1 cellular context compared by ENCODE assay signal in the genomic region with DNA sequence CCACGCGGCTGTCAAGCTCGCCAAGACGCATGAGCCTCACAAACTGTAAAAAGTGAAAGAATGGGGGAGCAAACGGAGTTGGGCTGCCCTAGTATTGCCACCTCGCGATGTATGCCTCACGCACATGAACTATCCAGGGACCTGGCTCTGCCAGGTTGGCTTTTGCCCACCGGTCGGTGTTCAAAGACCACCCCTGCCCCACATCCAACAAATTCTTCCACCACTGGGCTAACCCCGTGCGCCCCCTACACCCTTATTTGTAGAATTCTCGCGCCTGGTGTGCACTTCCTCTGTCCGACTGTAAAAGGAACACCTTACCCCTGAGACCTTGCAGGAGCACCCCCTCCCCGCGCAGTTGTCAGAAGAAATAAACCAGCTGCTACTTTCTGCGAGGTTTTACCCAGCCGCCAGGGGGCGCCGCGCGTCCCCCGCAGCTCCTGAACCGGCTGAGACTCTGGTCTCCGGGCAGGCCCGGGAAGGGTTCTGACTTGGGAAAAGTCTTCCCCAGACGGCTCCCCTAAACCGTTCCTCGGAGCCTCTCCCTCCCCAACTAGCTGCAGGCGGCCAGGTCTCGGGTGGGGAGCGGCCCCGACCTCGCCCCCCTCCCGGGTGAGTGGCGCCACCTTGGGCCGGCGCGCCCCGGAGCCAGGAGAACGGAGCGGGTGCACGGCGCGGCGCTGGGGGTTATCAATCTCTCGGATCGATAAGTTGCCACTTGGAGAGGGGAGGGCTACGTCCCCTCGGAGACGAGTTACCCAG.
A peak's percentile ranks its signal among the peaks of the same experiment; 100 is the strongest.
TF ChIP-seq lines count a peak whose summit lies in the region.

No MANE protein-coding gene starts in this region.

TF ChIP-seq in HepG2, 621 proteins besides CTCF, POLR2A, EP300 and RAD21 (continued from another document and continues in another):
- TF ChIP-seq, protein P1, sequence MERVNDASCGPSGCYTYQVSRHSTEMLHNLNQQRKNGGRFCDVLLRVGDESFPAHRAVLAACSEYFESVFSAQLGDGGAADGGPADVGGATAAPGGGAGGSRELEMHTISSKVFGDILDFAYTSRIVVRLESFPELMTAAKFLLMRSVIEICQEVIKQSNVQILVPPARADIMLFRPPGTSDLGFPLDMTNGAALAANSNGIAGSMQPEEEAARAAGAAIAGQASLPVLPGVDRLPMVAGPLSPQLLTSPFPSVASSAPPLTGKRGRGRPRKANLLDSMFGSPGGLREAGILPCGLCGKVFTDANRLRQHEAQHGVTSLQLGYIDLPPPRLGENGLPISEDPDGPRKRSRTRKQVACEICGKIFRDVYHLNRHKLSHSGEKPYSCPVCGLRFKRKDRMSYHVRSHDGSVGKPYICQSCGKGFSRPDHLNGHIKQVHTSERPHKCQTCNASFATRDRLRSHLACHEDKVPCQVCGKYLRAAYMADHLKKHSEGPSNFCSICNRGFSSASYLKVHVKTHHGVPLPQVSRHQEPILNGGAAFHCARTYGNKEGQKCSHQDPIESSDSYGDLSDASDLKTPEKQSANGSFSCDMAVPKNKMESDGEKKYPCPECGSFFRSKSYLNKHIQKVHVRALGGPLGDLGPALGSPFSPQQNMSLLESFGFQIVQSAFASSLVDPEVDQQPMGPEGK (CRISPR knock-in tag; IDR thresholded peaks at IDR 0.05): 0 out of 2 replicates have a peak, but pooled peaks have one; percentile 33
- TF ChIP-seq MIXL1 (CRISPR knock-in tag; IDR thresholded peaks at IDR 0.05) (no peak), PCBP1 (IDR thresholded peaks at IDR 0.05; ENCODE audit: borderline replicate concordance, low read depth, low read length) (0 out of 2 replicates have a peak, but pooled peaks have one; percentile 35), ZBTB8A (CRISPR knock-in tag; IDR thresholded peaks at IDR 0.05; ENCODE audit: borderline replicate concordance, low read depth) (no peak), MAFG (CRISPR knock-in tag; IDR thresholded peaks at IDR 0.05) (no peak), MATR3 (CRISPR knock-in tag; IDR thresholded peaks at IDR 0.05) (no peak), GABPB1 (CRISPR knock-in tag; IDR thresholded peaks at IDR 0.05) (no peak), NR1H2 (CRISPR knock-in tag; IDR thresholded peaks at IDR 0.05; ENCODE audit: borderline replicate concordance, low read depth) (no peak), JUN (CRISPR knock-in tag; IDR thresholded peaks at IDR 0.05) (no peak), ZNF292 (CRISPR knock-in tag; IDR thresholded peaks at IDR 0.05; ENCODE audit: borderline replicate concordance, low read depth) (no peak), ELF4 (CRISPR knock-in tag; IDR thresholded peaks at IDR 0.05; ENCODE audit: borderline replicate concordance) (no peak), SMAD3 (CRISPR knock-in tag; IDR thresholded peaks at IDR 0.05) (no peak), SMC3 (IDR thresholded peaks at IDR 0.05; ENCODE audit: low read length) (no peak), TBX2 (CRISPR knock-in tag; IDR thresholded peaks at IDR 0.05; ENCODE audit: borderline replicate concordance) (no peak), ZSCAN20 (CRISPR knock-in tag; IDR thresholded peaks at IDR 0.05; ENCODE audit: borderline replicate concordance) (0 out of 2 replicates have a peak, but pooled peaks have one; percentile 36), ZNF343 (CRISPR knock-in tag; IDR thresholded peaks at IDR 0.05) (no peak), ZNF468 (CRISPR knock-in tag; IDR thresholded peaks at IDR 0.05) (no peak), ZNF235 (CRISPR knock-in tag; IDR thresholded peaks at IDR 0.05; ENCODE audit: borderline replicate concordance) (no peak), CEBPG (CRISPR knock-in tag; IDR thresholded peaks at IDR 0.05) (no peak), ZNF10 (CRISPR knock-in tag; IDR thresholded peaks at IDR 0.05; ENCODE audit: borderline replicate concordance, low read depth) (no peak), SRF (IDR thresholded peaks at IDR 0.05; ENCODE audit: low read depth, low read length) (no peak)
- TF ChIP-seq, protein P2, sequence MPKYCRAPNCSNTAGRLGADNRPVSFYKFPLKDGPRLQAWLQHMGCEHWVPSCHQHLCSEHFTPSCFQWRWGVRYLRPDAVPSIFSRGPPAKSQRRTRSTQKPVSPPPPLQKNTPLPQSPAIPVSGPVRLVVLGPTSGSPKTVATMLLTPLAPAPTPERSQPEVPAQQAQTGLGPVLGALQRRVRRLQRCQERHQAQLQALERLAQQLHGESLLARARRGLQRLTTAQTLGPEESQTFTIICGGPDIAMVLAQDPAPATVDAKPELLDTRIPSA (CRISPR knock-in tag; IDR thresholded peaks at IDR 0.05; ENCODE audit: borderline replicate concordance): no peak
- TF ChIP-seq, protein P3, sequence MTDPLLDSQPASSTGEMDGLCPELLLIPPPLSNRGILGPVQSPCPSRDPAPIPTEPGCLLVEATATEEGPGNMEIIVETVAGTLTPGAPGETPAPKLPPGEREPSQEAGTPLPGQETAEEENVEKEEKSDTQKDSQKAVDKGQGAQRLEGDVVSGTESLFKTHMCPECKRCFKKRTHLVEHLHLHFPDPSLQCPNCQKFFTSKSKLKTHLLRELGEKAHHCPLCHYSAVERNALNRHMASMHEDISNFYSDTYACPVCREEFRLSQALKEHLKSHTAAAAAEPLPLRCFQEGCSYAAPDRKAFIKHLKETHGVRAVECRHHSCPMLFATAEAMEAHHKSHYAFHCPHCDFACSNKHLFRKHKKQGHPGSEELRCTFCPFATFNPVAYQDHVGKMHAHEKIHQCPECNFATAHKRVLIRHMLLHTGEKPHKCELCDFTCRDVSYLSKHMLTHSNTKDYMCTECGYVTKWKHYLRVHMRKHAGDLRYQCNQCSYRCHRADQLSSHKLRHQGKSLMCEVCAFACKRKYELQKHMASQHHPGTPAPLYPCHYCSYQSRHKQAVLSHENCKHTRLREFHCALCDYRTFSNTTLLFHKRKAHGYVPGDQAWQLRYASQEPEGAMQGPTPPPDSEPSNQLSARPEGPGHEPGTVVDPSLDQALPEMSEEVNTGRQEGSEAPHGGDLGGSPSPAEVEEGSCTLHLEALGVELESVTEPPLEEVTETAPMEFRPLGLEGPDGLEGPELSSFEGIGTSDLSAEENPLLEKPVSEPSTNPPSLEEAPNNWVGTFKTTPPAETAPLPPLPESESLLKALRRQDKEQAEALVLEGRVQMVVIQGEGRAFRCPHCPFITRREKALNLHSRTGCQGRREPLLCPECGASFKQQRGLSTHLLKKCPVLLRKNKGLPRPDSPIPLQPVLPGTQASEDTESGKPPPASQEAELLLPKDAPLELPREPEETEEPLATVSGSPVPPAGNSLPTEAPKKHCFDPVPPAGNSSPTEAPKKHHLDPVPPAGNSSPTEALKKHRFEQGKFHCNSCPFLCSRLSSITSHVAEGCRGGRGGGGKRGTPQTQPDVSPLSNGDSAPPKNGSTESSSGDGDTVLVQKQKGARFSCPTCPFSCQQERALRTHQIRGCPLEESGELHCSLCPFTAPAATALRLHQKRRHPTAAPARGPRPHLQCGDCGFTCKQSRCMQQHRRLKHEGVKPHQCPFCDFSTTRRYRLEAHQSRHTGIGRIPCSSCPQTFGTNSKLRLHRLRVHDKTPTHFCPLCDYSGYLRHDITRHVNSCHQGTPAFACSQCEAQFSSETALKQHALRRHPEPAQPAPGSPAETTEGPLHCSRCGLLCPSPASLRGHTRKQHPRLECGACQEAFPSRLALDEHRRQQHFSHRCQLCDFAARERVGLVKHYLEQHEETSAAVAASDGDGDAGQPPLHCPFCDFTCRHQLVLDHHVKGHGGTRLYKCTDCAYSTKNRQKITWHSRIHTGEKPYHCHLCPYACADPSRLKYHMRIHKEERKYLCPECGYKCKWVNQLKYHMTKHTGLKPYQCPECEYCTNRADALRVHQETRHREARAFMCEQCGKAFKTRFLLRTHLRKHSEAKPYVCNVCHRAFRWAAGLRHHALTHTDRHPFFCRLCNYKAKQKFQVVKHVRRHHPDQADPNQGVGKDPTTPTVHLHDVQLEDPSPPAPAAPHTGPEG (CRISPR knock-in tag; IDR thresholded peaks at IDR 0.05): 0 out of 2 replicates have a peak, but pooled peaks have one; percentile 46
- TF ChIP-seq, protein P4, sequence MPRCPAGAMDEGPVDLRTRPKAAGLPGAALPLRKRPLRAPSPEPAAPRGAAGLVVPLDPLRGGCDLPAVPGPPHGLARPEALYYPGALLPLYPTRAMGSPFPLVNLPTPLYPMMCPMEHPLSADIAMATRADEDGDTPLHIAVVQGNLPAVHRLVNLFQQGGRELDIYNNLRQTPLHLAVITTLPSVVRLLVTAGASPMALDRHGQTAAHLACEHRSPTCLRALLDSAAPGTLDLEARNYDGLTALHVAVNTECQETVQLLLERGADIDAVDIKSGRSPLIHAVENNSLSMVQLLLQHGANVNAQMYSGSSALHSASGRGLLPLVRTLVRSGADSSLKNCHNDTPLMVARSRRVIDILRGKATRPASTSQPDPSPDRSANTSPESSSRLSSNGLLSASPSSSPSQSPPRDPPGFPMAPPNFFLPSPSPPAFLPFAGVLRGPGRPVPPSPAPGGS (CRISPR knock-in tag; IDR thresholded peaks at IDR 0.05): peak; percentile 26; the same call in 1 of the 2 replicates
- TF ChIP-seq, protein P5, sequence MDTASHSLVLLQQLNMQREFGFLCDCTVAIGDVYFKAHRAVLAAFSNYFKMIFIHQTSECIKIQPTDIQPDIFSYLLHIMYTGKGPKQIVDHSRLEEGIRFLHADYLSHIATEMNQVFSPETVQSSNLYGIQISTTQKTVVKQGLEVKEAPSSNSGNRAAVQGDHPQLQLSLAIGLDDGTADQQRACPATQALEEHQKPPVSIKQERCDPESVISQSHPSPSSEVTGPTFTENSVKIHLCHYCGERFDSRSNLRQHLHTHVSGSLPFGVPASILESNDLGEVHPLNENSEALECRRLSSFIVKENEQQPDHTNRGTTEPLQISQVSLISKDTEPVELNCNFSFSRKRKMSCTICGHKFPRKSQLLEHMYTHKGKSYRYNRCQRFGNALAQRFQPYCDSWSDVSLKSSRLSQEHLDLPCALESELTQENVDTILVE (CRISPR knock-in tag; IDR thresholded peaks at IDR 0.05): no peak
- TF ChIP-seq, protein P6, sequence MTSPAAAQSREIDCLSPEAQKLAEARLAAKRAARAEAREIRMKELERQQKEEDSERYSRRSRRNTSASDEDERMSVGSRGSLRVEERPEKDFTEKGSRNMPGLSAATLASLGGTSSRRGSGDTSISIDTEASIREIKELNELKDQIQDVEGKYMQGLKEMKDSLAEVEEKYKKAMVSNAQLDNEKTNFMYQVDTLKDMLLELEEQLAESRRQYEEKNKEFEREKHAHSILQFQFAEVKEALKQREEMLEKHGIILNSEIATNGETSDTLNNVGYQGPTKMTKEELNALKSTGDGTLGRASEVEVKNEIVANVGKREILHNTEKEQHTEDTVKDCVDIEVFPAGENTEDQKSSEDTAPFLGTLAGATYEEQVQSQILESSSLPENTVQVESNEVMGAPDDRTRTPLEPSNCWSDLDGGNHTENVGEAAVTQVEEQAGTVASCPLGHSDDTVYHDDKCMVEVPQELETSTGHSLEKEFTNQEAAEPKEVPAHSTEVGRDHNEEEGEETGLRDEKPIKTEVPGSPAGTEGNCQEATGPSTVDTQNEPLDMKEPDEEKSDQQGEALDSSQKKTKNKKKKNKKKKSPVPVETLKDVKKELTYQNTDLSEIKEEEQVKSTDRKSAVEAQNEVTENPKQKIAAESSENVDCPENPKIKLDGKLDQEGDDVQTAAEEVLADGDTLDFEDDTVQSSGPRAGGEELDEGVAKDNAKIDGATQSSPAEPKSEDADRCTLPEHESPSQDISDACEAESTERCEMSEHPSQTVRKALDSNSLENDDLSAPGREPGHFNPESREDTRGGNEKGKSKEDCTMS (CRISPR knock-in tag; conservative IDR thresholded peaks at IDR 0.05): no peak
- TF ChIP-seq, protein P7, sequence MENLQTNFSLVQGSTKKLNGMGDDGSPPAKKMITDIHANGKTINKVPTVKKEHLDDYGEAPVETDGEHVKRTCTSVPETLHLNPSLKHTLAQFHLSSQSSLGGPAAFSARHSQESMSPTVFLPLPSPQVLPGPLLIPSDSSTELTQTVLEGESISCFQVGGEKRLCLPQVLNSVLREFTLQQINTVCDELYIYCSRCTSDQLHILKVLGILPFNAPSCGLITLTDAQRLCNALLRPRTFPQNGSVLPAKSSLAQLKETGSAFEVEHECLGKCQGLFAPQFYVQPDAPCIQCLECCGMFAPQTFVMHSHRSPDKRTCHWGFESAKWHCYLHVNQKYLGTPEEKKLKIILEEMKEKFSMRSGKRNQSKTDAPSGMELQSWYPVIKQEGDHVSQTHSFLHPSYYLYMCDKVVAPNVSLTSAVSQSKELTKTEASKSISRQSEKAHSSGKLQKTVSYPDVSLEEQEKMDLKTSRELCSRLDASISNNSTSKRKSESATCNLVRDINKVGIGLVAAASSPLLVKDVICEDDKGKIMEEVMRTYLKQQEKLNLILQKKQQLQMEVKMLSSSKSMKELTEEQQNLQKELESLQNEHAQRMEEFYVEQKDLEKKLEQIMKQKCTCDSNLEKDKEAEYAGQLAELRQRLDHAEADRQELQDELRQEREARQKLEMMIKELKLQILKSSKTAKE (CRISPR knock-in tag; IDR thresholded peaks at IDR 0.05; ENCODE audit: borderline replicate concordance): no peak
- TF ChIP-seq, protein P8, sequence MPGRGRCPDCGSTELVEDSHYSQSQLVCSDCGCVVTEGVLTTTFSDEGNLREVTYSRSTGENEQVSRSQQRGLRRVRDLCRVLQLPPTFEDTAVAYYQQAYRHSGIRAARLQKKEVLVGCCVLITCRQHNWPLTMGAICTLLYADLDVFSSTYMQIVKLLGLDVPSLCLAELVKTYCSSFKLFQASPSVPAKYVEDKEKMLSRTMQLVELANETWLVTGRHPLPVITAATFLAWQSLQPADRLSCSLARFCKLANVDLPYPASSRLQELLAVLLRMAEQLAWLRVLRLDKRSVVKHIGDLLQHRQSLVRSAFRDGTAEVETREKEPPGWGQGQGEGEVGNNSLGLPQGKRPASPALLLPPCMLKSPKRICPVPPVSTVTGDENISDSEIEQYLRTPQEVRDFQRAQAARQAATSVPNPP (CRISPR knock-in tag; IDR thresholded peaks at IDR 0.05): no peak
- TF ChIP-seq, protein P9, sequence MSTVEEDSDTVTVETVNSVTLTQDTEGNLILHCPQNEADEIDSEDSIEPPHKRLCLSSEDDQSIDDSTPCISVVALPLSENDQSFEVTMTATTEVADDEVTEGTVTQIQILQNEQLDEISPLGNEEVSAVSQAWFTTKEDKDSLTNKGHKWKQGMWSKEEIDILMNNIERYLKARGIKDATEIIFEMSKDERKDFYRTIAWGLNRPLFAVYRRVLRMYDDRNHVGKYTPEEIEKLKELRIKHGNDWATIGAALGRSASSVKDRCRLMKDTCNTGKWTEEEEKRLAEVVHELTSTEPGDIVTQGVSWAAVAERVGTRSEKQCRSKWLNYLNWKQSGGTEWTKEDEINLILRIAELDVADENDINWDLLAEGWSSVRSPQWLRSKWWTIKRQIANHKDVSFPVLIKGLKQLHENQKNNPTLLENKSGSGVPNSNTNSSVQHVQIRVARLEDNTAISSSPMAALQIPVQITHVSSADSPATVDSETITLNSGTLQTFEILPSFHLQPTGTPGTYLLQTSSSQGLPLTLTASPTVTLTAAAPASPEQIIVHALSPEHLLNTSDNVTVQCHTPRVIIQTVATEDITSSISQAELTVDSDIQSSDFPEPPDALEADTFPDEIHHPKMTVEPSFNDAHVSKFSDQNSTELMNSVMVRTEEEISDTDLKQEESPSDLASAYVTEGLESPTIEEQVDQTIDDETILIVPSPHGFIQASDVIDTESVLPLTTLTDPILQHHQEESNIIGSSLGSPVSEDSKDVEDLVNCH (CRISPR knock-in tag; IDR thresholded peaks at IDR 0.05): no peak
- TF ChIP-seq, protein P10, sequence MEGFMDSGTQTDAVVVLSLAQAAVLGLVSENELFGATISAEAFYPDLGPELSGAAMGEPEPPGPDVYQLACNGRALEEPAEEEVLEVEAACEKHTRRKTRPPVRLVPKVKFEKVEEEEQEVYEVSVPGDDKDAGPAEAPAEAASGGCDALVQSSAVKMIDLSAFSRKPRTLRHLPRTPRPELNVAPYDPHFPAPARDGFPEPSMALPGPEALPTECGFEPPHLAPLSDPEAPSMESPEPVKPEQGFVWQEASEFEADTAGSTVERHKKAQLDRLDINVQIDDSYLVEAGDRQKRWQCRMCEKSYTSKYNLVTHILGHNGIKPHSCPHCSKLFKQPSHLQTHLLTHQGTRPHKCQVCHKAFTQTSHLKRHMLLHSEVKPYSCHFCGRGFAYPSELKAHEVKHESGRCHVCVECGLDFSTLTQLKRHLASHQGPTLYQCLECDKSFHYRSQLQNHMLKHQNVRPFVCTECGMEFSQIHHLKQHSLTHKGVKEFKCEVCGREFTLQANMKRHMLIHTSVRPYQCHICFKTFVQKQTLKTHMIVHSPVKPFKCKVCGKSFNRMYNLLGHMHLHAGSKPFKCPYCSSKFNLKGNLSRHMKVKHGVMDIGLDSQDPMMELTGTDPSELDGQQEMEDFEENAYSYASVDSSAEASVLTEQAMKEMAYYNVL (CRISPR knock-in tag; IDR thresholded peaks at IDR 0.05; ENCODE audit: borderline replicate concordance): no peak
